In genomic region chr9:78032599-78033457, GRCh38 we compare ENCODE assay signal across 8 cellular contexts. TPM values are rescaled to one million over a fixed set of nuclear protein-coding genes. Genes with fewer than 3 reads are reported as not detected.
DNase-seq lines count a peak whose midpoint lies in the region; ATAC-seq and TF ChIP-seq lines count a peak whose summit lies in the region.

No MANE protein-coding gene starts in this region.

- peaks cover 0 to 18% (median 0%) of the 10 kb centered on the region in 4 donors for H3K4me1 ChIP-seq in Peyer's patch

- peak in 1 of 2 donors; percentile 69 for TF ChIP-seq POLR2A in Peyer's patch (IDR thresholded peaks at IDR 0.05)

- TF ChIP-seq EP300 in neural cell (conservative IDR thresholded peaks at IDR 0.05; ENCODE audit: poor library complexity, severe bottlenecking) = no peak

- H3K9me2 ChIP-seq in neural cell (ENCODE audit: insufficient read depth, low read length) = no peaks in the 10 kb centered on the region

- H3K9ac ChIP-seq in neural cell (ENCODE audit: low read length) = peak overlapping the region; percentile 92

- H3K27me3 Mint-ChIP-seq in endothelial cell (ENCODE audit: unreplicated experiment) = peaks cover 19% of the 10 kb centered on the region

- H3K27ac Mint-ChIP-seq in endothelial cell (ENCODE audit: unreplicated experiment) = peak overlapping the region; percentile 100

- no peaks in the 10 kb centered on the region for H4K20me1 ChIP-seq in neural cell (ENCODE audit: insufficient read depth)

- TF ChIP-seq CTCF in Peyer's patch (IDR thresholded peaks at IDR 0.05) (no peak), endothelial cell (IDR thresholded peaks at IDR 0.05; ENCODE audit: unreplicated experiment) (no peak), neural cell (IDR thresholded peaks at IDR 0.05; ENCODE audit: poor library complexity, severe bottlenecking) (no peak)

- peak overlapping the region; percentile 97 for H3K4me3 Mint-ChIP-seq in endothelial cell (ENCODE audit: unreplicated experiment)

- peaks cover 15% of the 10 kb centered on the region for H3K36me3 Mint-ChIP-seq in endothelial cell (ENCODE audit: low read depth, unreplicated experiment)

- H3K27ac ChIP-seq in Peyer's patch (peak overlapping the region; percentile 84 to 99 (median 90)), neural cell (ENCODE audit: low read length) (peak overlapping the region; percentile 69)

- peaks cover 6% of the 10 kb centered on the region for H3F3A ChIP-seq in neural cell (ENCODE audit: insufficient read depth, low read length, poor library complexity, severe bottlenecking)

- no peaks in the 10 kb centered on the region for H3K9me3 Mint-ChIP-seq in endothelial cell (ENCODE audit: unreplicated experiment)

- H3K9me3 ChIP-seq in Peyer's patch (no peaks in the 10 kb centered on the region), neural cell (ENCODE audit: low read length) (no peaks in the 10 kb centered on the region)

- DNase-seq in NCI-H1417 (lab: John Stamatoyannopoulos, UW) (peak in 2 of 3 experiments; percentile 53 to 71), NCI-H1417 treated with DMSO at 0.1 percent for 48 hours (lab: John Stamatoyannopoulos, UW) (no peak), Peyer's patch (peak in 1 of 3 donors; percentile 50), endothelial cell (ENCODE audit: low spot score) (no peak), COLO829 (ENCODE audit: low spot score) (no peak), NCI-H1105 (lab: John Stamatoyannopoulos, UW) (no peak)

- peak overlapping the region; percentile 57 to 95 (median 73) for H3K4me3 ChIP-seq in Peyer's patch
- peak overlapping the region; percentile 68 for H3K4me3 ChIP-seq in neural cell (ENCODE audit: low read length)

- peaks cover 29% of the 10 kb centered on the region for H3K79me2 ChIP-seq in neural cell (replicated peaks; ENCODE audit: insufficient read depth, low read length)

- H3K27me3 ChIP-seq in Peyer's patch (no peaks in the 10 kb centered on the region), neural cell (ENCODE audit: insufficient read depth, low read depth, low read length) (no peaks in the 10 kb centered on the region)

- TF ChIP-seq RAD21 in neural cell (conservative IDR thresholded peaks at IDR 0.05) = no peak

- H3K36me3 ChIP-seq in Peyer's patch (no peaks in the 10 kb centered on the region), neural cell (ENCODE audit: insufficient read depth, low read length) (no peaks in the 10 kb centered on the region)

- H3K4me1 Mint-ChIP-seq in endothelial cell (ENCODE audit: unreplicated experiment) = peaks cover 52% of the 10 kb centered on the region

- ATAC-seq in HG02970 (IDR thresholded peaks at IDR 0.05; ENCODE audit: low FRiP score, unreplicated experiment) = no peak

- H3K4me2 ChIP-seq in neural cell (ENCODE audit: low read length) = peak overlapping the region; percentile 60

- H2AFZ ChIP-seq in neural cell (ENCODE audit: low read depth, low read length) = no peak overlapping the region

TF ChIP-seq in neural cell, 6 proteins besides CTCF, POLR2A, EP300 and RAD21:
- TF ChIP-seq SMC3 (conservative IDR thresholded peaks at IDR 0.05; ENCODE audit: poor library complexity) (no peak), REST (IDR thresholded peaks at IDR 0.05; ENCODE audit: borderline replicate concordance) (peak; percentile 15), EZH2 (IDR thresholded peaks at IDR 0.05; ENCODE audit: borderline replicate concordance, insufficient read depth, low read length, poor library complexity, severe bottlenecking) (no peak), TAF1 (IDR thresholded peaks at IDR 0.05; ENCODE audit: low read depth) (no peak), MXI1 (conservative IDR thresholded peaks at IDR 0.05; ENCODE audit: poor library complexity, severe bottlenecking) (peak; percentile 7), POLR2AphosphoS5 (IDR thresholded peaks at IDR 0.05) (no peak)

RNA-seq across cellular contexts. Expression of gene GNAQ, which starts 1.2 kb away (rescaled TPM):
- total RNA-seq in Peyer's patch (10 to 100 TPM; 28.7 to 45.4 (median 33.5) TPM), endothelial cell (ENCODE audit: unreplicated experiment) (94.6 TPM)
- polyA plus RNA-seq in neural cell = 74.2 and 86.7 TPM in 2 replicates
- polyA minus RNA-seq in neural cell = 159 and 188 TPM in 2 replicates

Comparison
In these comparisons a context has a peak if more than half of its experiments do, and no peak if none do; other contexts are left out.
1. DNase-seq: peak in NCI-H1417 (2 of 3); none in NCI-H1417 treated with DMSO at 0.1 percent for 48 hours (single experiment), endothelial cell (single experiment), COLO829 (single experiment) and NCI-H1105 (single experiment).